14 cellular contexts compared by ENCODE assay signal in genomic region chr17:80025140-80025539, GRCh38. TPM values are rescaled to one million over a fixed set of nuclear protein-coding genes. Genes with fewer than 3 reads are reported as not detected.
A peak's percentile ranks its signal among the peaks of the same experiment; 100 is the strongest.
DNase-seq lines count a peak whose midpoint lies in the region; TF ChIP-seq lines count a peak whose summit lies in the region.
"Had no signal": no experiment of that assay in that cellular context is flagged by ENCODE, and none has a peak within 500 bp of the region (broad histone marks: within the 10 kb centered on the region; RNA-seq: fewer than 3 reads in every experiment).

No MANE protein-coding gene starts in this region.

- in situ Hi-C loops in KBM-7 (cut with MboI; ENCODE audit: low pct_unique_long_range_greater_than_20kb, low sequenced_read_pairs), result no loop called here

- H3K4me2 ChIP-seq in osteoblast (ENCODE audit: insufficient read depth, low read length), result no peak overlapping the region
- no peak overlapping the region for H3K4me2 ChIP-seq in Karpas-422 (ENCODE audit: low read depth, low read length, poor library complexity, severe bottlenecking)

- DNase-seq in KBM-7 (peak; percentile 20), NCI-H446 (lab: John Stamatoyannopoulos, UW) (peak; percentile 30 to 67), epithelial cell of prostate (ENCODE audit: low read depth, low spot score) (peak; percentile 39), osteoblast (ENCODE audit: insufficient read length, low spot score, missing footprints) (peak; percentile 55), HK-2 (ENCODE audit: unreplicated experiment) (no peak), immature natural killer cell (no peak), Karpas-422 (no peak)
- no peak for DNase-seq in stimulated activated CD4-positive, alpha-beta T cell treated with anti-CD3 and anti-CD28 coated beads, Interleukin-1b, Interleukin-23, amount 100 ng/mL, for 48 hours
- DNase-seq: activated CD4-positive, alpha-beta T cell treated with anti-CD3 and anti-CD28 coated beads, Interleukin-2, amount 50 U/mL, for 48 hours; activated gamma-delta T cell treated with Interleukin-2 at 50 U/mL for 16 hours; CD8-positive, alpha-beta T cell; KG1; naive B cell had no signal

- H3K9me3 ChIP-seq in osteoblast (ENCODE audit: low read depth, low read length) (no peaks in the 10 kb centered on the region), Karpas-422 (ENCODE audit: low read length) (no peaks in the 10 kb centered on the region)
- H3K9me3 ChIP-seq: thoracic aorta had no signal

- H3K27me3 Mint-ChIP-seq in immature natural killer cell (ENCODE audit: low read depth in 3 of 3), result peaks cover 0 to 6% (median 2%) of the 10 kb centered on the region in 3 donors

- H3K4me3 Mint-ChIP-seq in immature natural killer cell, result no peak overlapping the region
- H3K4me3 Mint-ChIP-seq: CD8-positive, alpha-beta T cell; naive B cell had no signal

- no peak overlapping the region for H3K27ac Mint-ChIP-seq in immature natural killer cell
- H3K27ac Mint-ChIP-seq: CD8-positive, alpha-beta T cell; naive B cell had no signal

- H4K20me1 ChIP-seq in osteoblast (ENCODE audit: insufficient read depth, low read length), result peaks cover 40% of the 10 kb centered on the region
- H4K20me1 ChIP-seq in Karpas-422 (ENCODE audit: insufficient read depth, low read depth, low read length), result no peaks in the 10 kb centered on the region

- no peaks in the 10 kb centered on the region for H3K36me3 ChIP-seq in osteoblast (ENCODE audit: insufficient read depth, low read length)
- no peaks in the 10 kb centered on the region for H3K36me3 ChIP-seq in Karpas-422 (ENCODE audit: insufficient read depth, low read length)
- H3K36me3 ChIP-seq: thoracic aorta had no signal

- H3K27ac ChIP-seq in epithelial cell of prostate, result no peak overlapping the region
- H3K27ac ChIP-seq in osteoblast (ENCODE audit: low read depth, low read length), result no peak overlapping the region
- no peak overlapping the region for H3K27ac ChIP-seq in Karpas-422 (ENCODE audit: low read length)
- H3K27ac ChIP-seq: thoracic aorta had no signal

- TF ChIP-seq CTCF in osteoblast (IDR thresholded peaks at IDR 0.05; ENCODE audit: extremely low read depth, low read depth, low read length), result no peak

- H3K4me1 ChIP-seq in osteoblast (ENCODE audit: insufficient read depth, low read length) (peaks cover 23% of the 10 kb centered on the region), Karpas-422 (ENCODE audit: low read length) (no peaks in the 10 kb centered on the region)

- H3K9me2 ChIP-seq in Karpas-422 (replicated peaks; ENCODE audit: insufficient read depth, low read length), result no peaks in the 10 kb centered on the region

- no peak overlapping the region for H3K9ac ChIP-seq in Karpas-422 (ENCODE audit: low read length)

- no peaks in the 10 kb centered on the region for H3K4me1 Mint-ChIP-seq in immature natural killer cell
- H3K4me1 Mint-ChIP-seq: naive B cell had no signal

- H2AFZ ChIP-seq in osteoblast (ENCODE audit: low read length) (no peak overlapping the region), Karpas-422 (ENCODE audit: low read length) (no peak overlapping the region)

- H3K4me3 ChIP-seq in osteoblast (ENCODE audit: insufficient read depth, low read length) (no peak overlapping the region), Karpas-422 (ENCODE audit: low read length) (no peak overlapping the region)
- H3K4me3 ChIP-seq: thoracic aorta had no signal

- H3K79me2 ChIP-seq in osteoblast (ENCODE audit: insufficient read depth, low read length), result peaks cover 49% of the 10 kb centered on the region
- no peaks in the 10 kb centered on the region for H3K79me2 ChIP-seq in Karpas-422 (ENCODE audit: low read length)

- H3K9me3 Mint-ChIP-seq in immature natural killer cell, result no peaks in the 10 kb centered on the region
- H3K9me3 Mint-ChIP-seq: CD8-positive, alpha-beta T cell; naive B cell had no signal

- no peaks in the 10 kb centered on the region for H3K36me3 Mint-ChIP-seq in immature natural killer cell
- H3K36me3 Mint-ChIP-seq: CD8-positive, alpha-beta T cell; naive B cell had no signal

- H3K27me3 ChIP-seq in osteoblast (ENCODE audit: insufficient read depth, low read length) (no peaks in the 10 kb centered on the region), Karpas-422 (ENCODE audit: low read length) (no peaks in the 10 kb centered on the region)

RNA-seq across cellular contexts. Expression of gene TBC1D16, which starts 10.5 kb away (rescaled TPM):
- 63.1 and 68.8 TPM in 2 replicates for total RNA-seq in osteoblast
- polyA plus RNA-seq in immature natural killer cell, result under 1 TPM in 1 of 3 donors, not detected in 2; 0.27 TPM
- total RNA-seq in Karpas-422 (2014; rRNA removed; shearing (Covaris generic); ENCODE audit: low replicate concordance), result 0.22 and 1.9 TPM in 2 replicates

RNA-seq across cellular contexts. Expression of gene CCDC40, which starts 11.3 kb away (rescaled TPM):
- total RNA-seq in osteoblast, result 8.3 and 11.8 TPM in 2 replicates
- not detected for polyA plus RNA-seq in immature natural killer cell
- total RNA-seq in Karpas-422 (2014; rRNA removed; shearing (Covaris generic); ENCODE audit: low replicate concordance), result not detected in 2 replicates

Comparison
In these comparisons a context has a peak if more than half of its experiments do, and no peak if none do; other contexts are left out.
1. DNase-seq: peak in KBM-7 (single experiment), NCI-H446 (2 of 2), epithelial cell of prostate (single experiment) and osteoblast (single experiment); none in stimulated activated CD4-positive, alpha-beta T cell treated with anti-CD3 and anti-CD28 coated beads, Interleukin-1b, Interleukin-23, amount 100 ng/mL, for 48 hours (single experiment), HK-2 (single experiment), immature natural killer cell (0 of 3) and Karpas-422 (single experiment).
2. RNA of gene TBC1D16, which starts 10.5 kb away (total RNA-seq): 63.1 to 68.8 TPM in osteoblast; 0.22 to 1.9 TPM in Karpas-422; every median in the first group is over 10 times any median in the second.